35 cellular contexts compared by ENCODE assay signal in genomic region chr1:245143849-245144248, GRCh38. TPM values are rescaled to one million over a fixed set of nuclear protein-coding genes. Genes with fewer than 3 reads are reported as not detected.
"Had no signal": no experiment of that assay in that cellular context is flagged by ENCODE, and none has a peak within 500 bp of the region (broad histone marks: within the 10 kb centered on the region; RNA-seq: fewer than 3 reads in every experiment).

No MANE protein-coding gene starts in this region.

- H3K27me3 ChIP-seq: body of pancreas, brain microvascular endothelial cell, breast epithelium had no signal

- DNase-seq: activated B cell treated with CpG ODN at 0.5 μM for 24 hours; activated CD4-positive, alpha-beta memory T cell treated with anti-CD3 and anti-CD28 coated beads for 36 hours; activated CD4-positive, alpha-beta T cell treated with anti-CD3 and anti-CD28 coated beads for 4 hours; activated CD4-positive, alpha-beta T cell treated with anti-CD3 and anti-CD28 coated beads, Interleukin-2, amount 10 ng/mL, durations not matched to agents 24 days and 14 days; activated CD4-positive, alpha-beta T cell treated with anti-CD3 and anti-CD28 coated beads, Interleukin-2, amount 50 U/mL, for 1 hour; activated CD4-positive, alpha-beta T cell treated with anti-CD3 and anti-CD28 coated beads, Interleukin-2, amount 50 U/mL, for 4 hours; activated CD4-positive, CD25-positive, alpha-beta regulatory T cell treated with anti-CD3 and anti-CD28 coated beads, Interleukin-2, amount 50 U/mL, for 72 hours; activated CD8-positive, alpha-beta T cell treated with anti-CD3 and anti-CD28 coated beads for 36 hours; activated effector memory CD4-positive, alpha-beta T cell treated with anti-CD3 and anti-CD28 coated beads, Interleukin-2, amount 50 U/mL, for 16 hours; activated gamma-delta T cell treated with Interleukin-2 at 50 U/mL for 16 hours; activated naive CD4-positive, alpha-beta T cell; activated naive CD4-positive, alpha-beta T cell treated with anti-CD3 and anti-CD28 coated beads for 36 hours; activated naive CD4-positive, alpha-beta T cell treated with anti-CD3 and anti-CD28 coated beads, Interleukin-2, amount 50 U/mL, for 16 hours; activated naive CD8-positive, alpha-beta T cell treated with anti-CD3 and anti-CD28 coated beads for 36 hours; activated T-cell treated with anti-CD3 and anti-CD28 coated beads for 4 hours; activated T-cell treated with anti-CD3 and anti-CD28 coated beads, Interleukin-2, amount 50 U/mL, for 1 hour; activated T-cell treated with anti-CD3 and anti-CD28 coated beads, Interleukin-2, amount 50 U/mL, for 4 hours; activated T-cell treated with anti-CD3 and anti-CD28 coated beads, Interleukin-2, amount 50 U/mL, for 72 hours; amniotic stem cell; aorta; body of pancreas; brain microvascular endothelial cell; central memory CD4-positive, alpha-beta T cell; SW 1271; T-helper 1 cell; T-helper 2 cell; T-helper 9 cell had no signal

- H3K4me1 ChIP-seq: adrenal gland, body of pancreas, breast epithelium had no signal

- H3K4me3 ChIP-seq: adrenal gland, body of pancreas, breast epithelium had no signal

- H3K36me3 ChIP-seq: adrenal gland, brain microvascular endothelial cell, breast epithelium had no signal

- H3K4me1 Mint-ChIP-seq: activated B cell treated with CpG ODN at 0.5 μM for 24 hours; activated CD4-positive, alpha-beta T cell treated with anti-CD3 and anti-CD28 coated beads, Interleukin-2, amount 10 ng/mL, durations not matched to agents 24 days and 14 days; activated naive CD8-positive, alpha-beta T cell treated with anti-CD3 and anti-CD28 coated beads for 36 hours; activated T-helper 17 cell treated with anti-CD3 and anti-CD28 coated beads, Interleukin-2, amount 50 U/mL, for 72 hours had no signal

- H3K4me3 Mint-ChIP-seq: activated B cell treated with CpG ODN at 0.5 μM for 24 hours; activated CD4-positive, alpha-beta memory T cell treated with anti-CD3 and anti-CD28 coated beads for 36 hours; activated CD4-positive, alpha-beta T cell treated with anti-CD3 and anti-CD28 coated beads, Interleukin-2, amount 10 ng/mL, durations not matched to agents 24 days and 14 days; activated CD8-positive, alpha-beta T cell treated with anti-CD3 and anti-CD28 coated beads for 36 hours; activated naive CD4-positive, alpha-beta T cell treated with anti-CD3 and anti-CD28 coated beads for 36 hours; activated naive CD8-positive, alpha-beta T cell treated with anti-CD3 and anti-CD28 coated beads for 36 hours; activated T-cell treated with anti-CD3 and anti-CD28 coated beads, Interleukin-2, amount 50 U/mL, for 4 hours; activated T-cell treated with anti-CD3 and anti-CD28 coated beads, Interleukin-2, amount 50 U/mL, for 72 hours; activated T-helper 1 cell treated with anti-CD3 and anti-CD28 coated beads, Interleukin-12 subunit alpha, Interleukin-12 subunit beta, Interleukin-2, Interleukin-4 antibody, amounts not matched to agents 30 ng/mL and 10 ng/mL and 1 ng/mL, durations not matched to agents 14 hours and 24 hours and 36 hours; activated T-helper 17 cell treated with anti-CD3 and anti-CD28 coated beads, Interleukin-2, amount 50 U/mL, for 72 hours; T-helper 1 cell treated with Interleukin-12 subunit alpha and Interleukin-12 subunit beta and Interleukin-4 antibody, amounts not matched to agents 30 μg/mL and 1 μg/mL, for 36 hours; T-helper 2 cell treated with Interferon-gamma antibody and Interleukin-4, amounts not matched to agents 5 μg/mL and 100 μg/mL, for 36 hours had no signal

- H3K27ac Mint-ChIP-seq: activated B cell treated with CpG ODN at 0.5 μM for 24 hours; activated CD4-positive, alpha-beta memory T cell treated with anti-CD3 and anti-CD28 coated beads for 36 hours; activated CD4-positive, alpha-beta T cell treated with anti-CD3 and anti-CD28 coated beads, Interleukin-2, amount 10 ng/mL, durations not matched to agents 24 days and 14 days; activated CD8-positive, alpha-beta T cell treated with anti-CD3 and anti-CD28 coated beads for 36 hours; activated naive CD4-positive, alpha-beta T cell treated with anti-CD3 and anti-CD28 coated beads for 36 hours; activated naive CD4-positive, alpha-beta T cell treated with anti-CD3 and anti-CD28 coated beads, Interleukin-2, amount 50 U/mL, for 72 hours; activated T-cell treated with anti-CD3 and anti-CD28 coated beads, Interleukin-2, amount 50 U/mL, for 72 hours; activated T-helper 1 cell treated with anti-CD3 and anti-CD28 coated beads, Interleukin-12 subunit alpha, Interleukin-12 subunit beta, Interleukin-2, Interleukin-4 antibody, amounts not matched to agents 30 ng/mL and 10 ng/mL and 1 ng/mL, durations not matched to agents 14 hours and 24 hours and 36 hours; activated T-helper 17 cell treated with anti-CD3 and anti-CD28 coated beads, Interleukin-2, amount 50 U/mL, for 72 hours; T-helper 1 cell treated with Interleukin-12 subunit alpha and Interleukin-12 subunit beta and Interleukin-4 antibody, amounts not matched to agents 30 μg/mL and 1 μg/mL, for 36 hours; T-helper 2 cell treated with Interferon-gamma antibody and Interleukin-4, amounts not matched to agents 5 μg/mL and 100 μg/mL, for 36 hours had no signal

- H3K36me3 Mint-ChIP-seq: activated CD4-positive, alpha-beta memory T cell treated with anti-CD3 and anti-CD28 coated beads for 36 hours; activated naive CD4-positive, alpha-beta T cell treated with anti-CD3 and anti-CD28 coated beads, Interleukin-2, amount 50 U/mL, for 72 hours; activated naive CD8-positive, alpha-beta T cell treated with anti-CD3 and anti-CD28 coated beads for 36 hours had no signal

- H3K9me3 ChIP-seq: adrenal gland, body of pancreas, breast epithelium had no signal

- H3K27ac ChIP-seq: adrenal gland, body of pancreas, brain microvascular endothelial cell, breast epithelium, VCaP had no signal

- ATAC-seq: activated CD8-positive, alpha-beta T cell treated with anti-CD3 and anti-CD28 coated beads for 36 hours; activated naive CD4-positive, alpha-beta T cell treated with anti-CD3 and anti-CD28 coated beads, Interleukin-2, amount 50 U/mL, for 72 hours; activated T-cell treated with anti-CD3 and anti-CD28 coated beads, Interleukin-2, amount 50 U/mL, for 4 hours; activated T-cell treated with anti-CD3 and anti-CD28 coated beads, Interleukin-2, amount 50 U/mL, for 72 hours; activated T-helper 17 cell treated with anti-CD3 and anti-CD28 coated beads, Interleukin-2, amount 50 U/mL, for 72 hours; body of pancreas had no signal

- H3K9me3 Mint-ChIP-seq: activated B cell treated with CpG ODN at 0.5 μM for 24 hours; activated CD4-positive, alpha-beta memory T cell treated with anti-CD3 and anti-CD28 coated beads for 36 hours; activated CD4-positive, alpha-beta T cell treated with anti-CD3 and anti-CD28 coated beads, Interleukin-2, amount 10 ng/mL, durations not matched to agents 24 days and 14 days; activated CD8-positive, alpha-beta T cell treated with anti-CD3 and anti-CD28 coated beads for 36 hours; activated naive CD4-positive, alpha-beta T cell treated with anti-CD3 and anti-CD28 coated beads for 36 hours; activated naive CD4-positive, alpha-beta T cell treated with anti-CD3 and anti-CD28 coated beads, Interleukin-2, amount 50 U/mL, for 72 hours; activated naive CD8-positive, alpha-beta T cell treated with anti-CD3 and anti-CD28 coated beads for 36 hours; activated T-cell treated with anti-CD3 and anti-CD28 coated beads, Interleukin-2, amount 50 U/mL, for 4 hours; activated T-cell treated with anti-CD3 and anti-CD28 coated beads, Interleukin-2, amount 50 U/mL, for 72 hours; activated T-helper 1 cell treated with anti-CD3 and anti-CD28 coated beads, Interleukin-12 subunit alpha, Interleukin-12 subunit beta, Interleukin-2, Interleukin-4 antibody, amounts not matched to agents 30 ng/mL and 10 ng/mL and 1 ng/mL, durations not matched to agents 14 hours and 24 hours and 36 hours; activated T-helper 17 cell treated with anti-CD3 and anti-CD28 coated beads, Interleukin-2, amount 50 U/mL, for 72 hours; T-helper 1 cell treated with Interleukin-12 subunit alpha and Interleukin-12 subunit beta and Interleukin-4 antibody, amounts not matched to agents 30 μg/mL and 1 μg/mL, for 36 hours; T-helper 2 cell treated with Interferon-gamma antibody and Interleukin-4, amounts not matched to agents 5 μg/mL and 100 μg/mL, for 36 hours had no signal

RNA-seq across cellular contexts. Expression of gene KIF26B, which starts 10.9 kb away (rescaled TPM):
- total RNA-seq: activated CD4-positive, alpha-beta memory T cell treated with anti-CD3 and anti-CD28 coated beads for 36 hours; activated T-helper 17 cell treated with anti-CD3 and anti-CD28 coated beads, Interleukin-2, amount 50 U/mL, for 72 hours had no signal
